Comparison of ENCODE assay signal across 22 cellular contexts in genomic region chr2:240440251-240440650, GRCh38.
"Had no signal": no experiment of that assay in that cellular context is flagged by ENCODE, and none has a peak within 500 bp of the region (broad histone marks: within the 10 kb centered on the region; RNA-seq: fewer than 3 reads in every experiment).

No MANE protein-coding gene starts in this region.

- H3K4me1 ChIP-seq: colonic mucosa had no signal

- H2AFZ ChIP-seq: hepatocyte, parathyroid adenoma had no signal

- H3K4me2 ChIP-seq: hepatocyte had no signal

- DNase-seq: colonic mucosa; effector CD8-positive, alpha-beta T cell; foreskin fibroblast; natural killer cell; small intestine; stimulated activated CD4-positive, alpha-beta T cell treated with anti-CD3 and anti-CD28 coated beads, Interleukin-12 subunit alpha, Interleukin-12 subunit beta, amount 100 ng/mL, for 4 hours; stimulated activated CD4-positive, alpha-beta T cell treated with anti-CD3 and anti-CD28 coated beads, Interleukin-1b, Interleukin-23, amount 100 ng/mL, for 48 hours; stimulated activated CD4-positive, alpha-beta T cell treated with anti-CD3 and anti-CD28 coated beads, Interleukin-4, amount 100 ng/mL, for 1 hour; stimulated activated CD8-positive, alpha-beta memory T cell treated with anti-CD3 and anti-CD28 coated beads, Interleukin-4, amount 100 ng/mL, for 48 hours; stimulated activated naive CD4-positive, alpha-beta T cell; stimulated activated naive CD8-positive, alpha-beta T cell treated with anti-CD3 and anti-CD28 coated beads, Interleukin-15, amount 100 ng/mL, for 72 hours; transverse colon had no signal

- H3K36me3 ChIP-seq: colonic mucosa, neutrophil, suprapubic skin, transverse colon, upper lobe of right lung, uterus had no signal

- H3K27ac ChIP-seq: colonic mucosa, gastroesophageal sphincter, hepatocyte, neutrophil, parathyroid adenoma, transverse colon, upper lobe of right lung, uterus had no signal

- H3K27me3 ChIP-seq: hepatocyte, uterus had no signal

- ATAC-seq: esophagus mucosa; gastroesophageal sphincter; heart left ventricle; natural killer cell; stimulated activated naive CD8-positive, alpha-beta T cell treated with anti-CD3 and anti-CD28 coated beads, Interleukin-15, amount 100 ng/mL, for 72 hours; upper lobe of right lung had no signal

- H3K9me3 ChIP-seq: colonic mucosa, gastroesophageal sphincter, heart left ventricle, neutrophil, suprapubic skin, transverse colon, upper lobe of right lung, uterus had no signal

- H3K4me3 ChIP-seq: colonic mucosa, gastroesophageal sphincter, heart left ventricle, hepatocyte, lung, suprapubic skin, transverse colon, upper lobe of right lung, uterus had no signal

- H3K9ac ChIP-seq: parathyroid adenoma had no signal
